In the genomic region with DNA sequence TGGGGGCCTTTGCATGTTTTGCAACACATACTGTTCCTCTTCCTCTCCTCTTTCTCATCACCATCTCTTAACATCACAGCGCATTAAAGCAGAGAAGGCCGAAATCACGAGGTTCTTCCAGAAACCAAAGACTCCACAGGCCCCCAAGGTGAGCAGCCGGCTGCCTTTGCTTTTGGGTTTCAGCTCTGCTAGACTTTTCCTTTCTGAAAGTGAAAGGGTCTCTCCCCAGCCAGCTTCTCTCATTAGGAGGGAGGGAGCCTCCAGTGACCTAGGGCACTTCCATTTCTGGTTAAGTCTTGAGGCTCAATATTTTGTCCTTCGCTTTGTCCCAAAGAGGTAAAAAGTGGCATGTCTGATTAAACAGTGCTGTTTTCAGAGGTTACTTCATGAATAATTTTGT, we compare ENCODE assay signal across 14 cellular contexts. TPM values are rescaled to one million over a fixed set of nuclear protein-coding genes. Genes with fewer than 3 reads are reported as not detected.
DNase-seq lines count a peak whose midpoint lies in the region; ATAC-seq and TF ChIP-seq lines count a peak whose summit lies in the region.
"Had no signal": no experiment of that assay in that cellular context is flagged by ENCODE, and none has a peak within 500 bp of the region (broad histone marks: within the 10 kb centered on the region; RNA-seq: fewer than 3 reads in every experiment).

No MANE protein-coding gene starts in this region.

- no peak overlapping the region for H3K18ac ChIP-seq in trophoblast cell (ENCODE audit: low read length)

- no peak overlapping the region for H3K4me3 ChIP-seq in HEK293 (ENCODE audit: low read depth, low read length)
- H3K4me3 ChIP-seq in trophoblast cell (ENCODE audit: low read depth, low read length) = no peak overlapping the region

- no peak overlapping the region for H4K8ac ChIP-seq in trophoblast cell (ENCODE audit: low read depth, low read length)

- H3K79me1 ChIP-seq in trophoblast cell (ENCODE audit: low read length) = no peaks in the 10 kb centered on the region

- H2AFZ ChIP-seq in trophoblast cell (ENCODE audit: insufficient read depth, low read length, poor library complexity) = no peak overlapping the region

- H3K36me3 Mint-ChIP-seq in activated naive CD4-positive, alpha-beta T cell treated with anti-CD3 and anti-CD28 coated beads, Interleukin-2, amount 10 ng/mL, durations not matched to agents 7 days and 5 days = peaks cover 29% of the 10 kb centered on the region
- peaks cover 29% of the 10 kb centered on the region for H3K36me3 Mint-ChIP-seq in activated naive CD4-positive, alpha-beta T cell treated with anti-CD3 and anti-CD28 coated beads for 36 hours (ENCODE audit: low read depth)

- no peaks in the 10 kb centered on the region for H3K9me3 Mint-ChIP-seq in activated naive CD4-positive, alpha-beta T cell treated with anti-CD3 and anti-CD28 coated beads, Interleukin-2, amount 10 ng/mL, durations not matched to agents 7 days and 5 days
- H3K9me3 Mint-ChIP-seq in activated naive CD4-positive, alpha-beta T cell treated with anti-CD3 and anti-CD28 coated beads for 36 hours = no peaks in the 10 kb centered on the region
- H3K9me3 Mint-ChIP-seq: CD4-positive, alpha-beta T cell had no signal

- H3K9me3 ChIP-seq in HEK293 (ENCODE audit: control insufficient read depth, insufficient read depth, low read depth, low read length) = no peaks in the 10 kb centered on the region
- no peaks in the 10 kb centered on the region for H3K9me3 ChIP-seq in trophoblast cell (ENCODE audit: insufficient read depth, low read depth, low read length)

- H2BK12ac ChIP-seq in trophoblast cell (ENCODE audit: low read length) = no peak overlapping the region

- no peak for DNase-seq in activated naive CD4-positive, alpha-beta T cell treated with anti-CD3 and anti-CD28 coated beads, Interleukin-2, amount 10 ng/mL, durations not matched to agents 7 days and 5 days
- DNase-seq in activated naive CD4-positive, alpha-beta T cell treated with anti-CD3 and anti-CD28 coated beads for 36 hours = no peak
- DNase-seq in RWPE1 (ENCODE audit: low spot score) = no peak
- no peak for DNase-seq in trophoblast cell
- no peak for DNase-seq in NCI-H1436 treated with DMSO at 0.1 percent for 48 hours (lab: John Stamatoyannopoulos, UW)
- DNase-seq: C1 segment of cervical spinal cord; Calu3; CD4-positive, alpha-beta T cell; DMS 273 treated with DMSO at 0.1 percent for 48 hours; HCEC 1CT had no signal

- no peak overlapping the region for H3K4ac ChIP-seq in trophoblast cell (ENCODE audit: low read depth, low read length)

- H3K27ac ChIP-seq in HEK293 (ENCODE audit: extremely low read depth, low read depth, low read length) (no peak overlapping the region), RWPE1 (peak overlapping the region; percentile 30; the same call in 1 of the 2 replicates), trophoblast cell (ENCODE audit: low read depth, low read length) (no peak overlapping the region)

- H3K23ac ChIP-seq in trophoblast cell (ENCODE audit: low read length) = no peak overlapping the region

- H3K4me3 Mint-ChIP-seq in activated naive CD4-positive, alpha-beta T cell treated with anti-CD3 and anti-CD28 coated beads, Interleukin-2, amount 10 ng/mL, durations not matched to agents 7 days and 5 days = no peak overlapping the region
- no peak overlapping the region for H3K4me3 Mint-ChIP-seq in activated naive CD4-positive, alpha-beta T cell treated with anti-CD3 and anti-CD28 coated beads for 36 hours
- H3K4me3 Mint-ChIP-seq: B cell; CD4-positive, alpha-beta T cell had no signal

- no peaks in the 10 kb centered on the region for H3K79me2 ChIP-seq in trophoblast cell (ENCODE audit: control insufficient read depth, insufficient read depth, low read length, poor library complexity)

- no peak overlapping the region for H4K91ac ChIP-seq in trophoblast cell (ENCODE audit: low read depth, low read length)

- H3K4me1 ChIP-seq in HEK293 (ENCODE audit: control insufficient read depth, insufficient read depth, low read length) (no peaks in the 10 kb centered on the region), trophoblast cell (ENCODE audit: control insufficient read depth in 1 of 2, insufficient read depth in 2 of 2, low read length in 2 of 2) (no peaks in the 10 kb centered on the region)

- TF ChIP-seq CTCF in HEK293 (tag by site-specific recombination; IDR thresholded peaks at IDR 0.05) (no peak), RWPE1 (conservative IDR thresholded peaks at IDR 0.05; ENCODE audit: low read depth) (no peak)

- intact Hi-C loops in activated naive CD4-positive, alpha-beta T cell treated with anti-CD3 and anti-CD28 coated beads for 36 hours (cut with micrococcal nuclease) = no loop called here

- no peaks in the 10 kb centered on the region for H3K27me3 Mint-ChIP-seq in activated naive CD4-positive, alpha-beta T cell treated with anti-CD3 and anti-CD28 coated beads, Interleukin-2, amount 10 ng/mL, durations not matched to agents 7 days and 5 days
- H3K27me3 Mint-ChIP-seq in activated naive CD4-positive, alpha-beta T cell treated with anti-CD3 and anti-CD28 coated beads for 36 hours (ENCODE audit: low read depth) = no peaks in the 10 kb centered on the region
- H3K27me3 Mint-ChIP-seq: B cell; CD4-positive, alpha-beta T cell had no signal

- peak overlapping the region; percentile 76 for H3K27ac Mint-ChIP-seq in activated naive CD4-positive, alpha-beta T cell treated with anti-CD3 and anti-CD28 coated beads, Interleukin-2, amount 10 ng/mL, durations not matched to agents 7 days and 5 days
- no peak overlapping the region for H3K27ac Mint-ChIP-seq in activated naive CD4-positive, alpha-beta T cell treated with anti-CD3 and anti-CD28 coated beads for 36 hours
- H3K27ac Mint-ChIP-seq: B cell; CD4-positive, alpha-beta T cell had no signal

- POLR2A ChIA-PET in HEK293 (lab: Yijun Ruan, JAX) (interaction anchor here (1.3 kb wide), 1 partner anchor 22 kb away, joined by 3 read pairs; a partner anchor contains a TSS), RWPE1 (lab: Yijun Ruan, JAX; ENCODE audit: low non-redundant PET) (no interaction called here)

- no peak overlapping the region for H3K14ac ChIP-seq in trophoblast cell (ENCODE audit: low read length)

- WGBS in trophoblast cell (ENCODE audit: extremely low coverage, insufficient coverage, insufficient read length) = no CpG with 5 or more reads among the region's 5 CpGs

- H3K4me2 ChIP-seq in trophoblast cell (ENCODE audit: low read length) = no peak overlapping the region

- ATAC-seq in GM21619 (IDR thresholded peaks at IDR 0.05; ENCODE audit: unreplicated experiment) = no peak
- ATAC-seq: HepG2 had no signal

- H2BK120ac ChIP-seq in trophoblast cell (ENCODE audit: insufficient read depth, low read length, poor library complexity) = no peak overlapping the region

- H4K12ac ChIP-seq in trophoblast cell (ENCODE audit: low read depth, low read length) = no peak overlapping the region

- H3K36me3 ChIP-seq in HEK293 (ENCODE audit: control insufficient read depth in 2 of 2, insufficient read depth in 1 of 2, low read length in 2 of 2) (peaks cover 67 to 83% of the 10 kb centered on the region in 2 experiments), trophoblast cell (ENCODE audit: control insufficient read depth in 1 of 2, insufficient read depth in 2 of 2, low read length in 2 of 2) (peaks cover 46 to 54% of the 10 kb centered on the region in 2 experiments)

- no peak overlapping the region for H2BK5ac ChIP-seq in trophoblast cell (ENCODE audit: low read depth, low read length, poor library complexity)

- no peak overlapping the region for H2AK5ac ChIP-seq in trophoblast cell (ENCODE audit: low read length)

- H3K4me1 Mint-ChIP-seq in activated naive CD4-positive, alpha-beta T cell treated with anti-CD3 and anti-CD28 coated beads, Interleukin-2, amount 10 ng/mL, durations not matched to agents 7 days and 5 days = peaks cover 12% of the 10 kb centered on the region
- peaks cover 4% of the 10 kb centered on the region for H3K4me1 Mint-ChIP-seq in activated naive CD4-positive, alpha-beta T cell treated with anti-CD3 and anti-CD28 coated beads for 36 hours (ENCODE audit: low read depth)
- H3K4me1 Mint-ChIP-seq: B cell had no signal

- CTCF ChIA-PET in activated naive CD4-positive, alpha-beta T cell treated with anti-CD3 and anti-CD28 coated beads, Interleukin-2, amount 10 ng/mL, durations not matched to agents 7 days and 5 days (lab: Charles Lee) = no interaction called here
- CTCF ChIA-PET in activated naive CD4-positive, alpha-beta T cell treated with anti-CD3 and anti-CD28 coated beads for 36 hours (lab: Charles Lee) = interaction anchor here (2.0 kb wide), 1 partner anchor 10 kb away, joined by 4 read pairs; no protein-coding TSS in a partner anchor
- CTCF ChIA-PET in HEK293 (lab: Yijun Ruan, JAX) = interaction anchor here (0.6 to 1.0 kb wide), 4 partner anchors 8 to 157 kb away, joined by 3 to 4 read pairs (median 3); no protein-coding TSS in a partner anchor
- CTCF ChIA-PET in RWPE1 (lab: Yijun Ruan, JAX) = interaction anchor here (0.6 kb wide), 2 partner anchors 16 to 284 kb away, joined by 4 to 5 read pairs; no protein-coding TSS in a partner anchor

- H3K9ac ChIP-seq in trophoblast cell (ENCODE audit: low read length) = no peak overlapping the region

- H3K27me3 ChIP-seq in trophoblast cell (ENCODE audit: insufficient read depth, low read length) = no peaks in the 10 kb centered on the region

TF ChIP-seq in HEK293, 187 proteins besides CTCF, POLR2A, EP300 and RAD21:
- TF ChIP-seq PRDM1 (tag by site-specific recombination; IDR thresholded peaks at IDR 0.05) = peak; percentile 66; the same call in 1 of the 2 replicates
- TF ChIP-seq YY1 (tag by site-specific recombination; IDR thresholded peaks at IDR 0.05) = no peak

RNA-seq across cellular contexts. Expression of a gene that starts 21.3 kb away (rescaled TPM):
- 10 to 100 TPM; 57.3 to 65.1 TPM for total RNA-seq in activated naive CD4-positive, alpha-beta T cell treated with anti-CD3 and anti-CD28 coated beads for 36 hours
- polyA plus RNA-seq in trophoblast cell (2013) = 27.6 and 28.9 TPM in 2 replicates

RNA-seq across cellular contexts. Expression of a gene that starts 23.4 kb away (rescaled TPM):
- total RNA-seq in activated naive CD4-positive, alpha-beta T cell treated with anti-CD3 and anti-CD28 coated beads for 36 hours = 10 to 100 TPM; 31.7 to 32.1 TPM
- polyA plus RNA-seq in trophoblast cell (2013) = 134 and 142 TPM in 2 replicates

RNA-seq across cellular contexts. Expression of a gene that starts 33.9 kb away (rescaled TPM):
- total RNA-seq in activated naive CD4-positive, alpha-beta T cell treated with anti-CD3 and anti-CD28 coated beads for 36 hours = 10 to 100 TPM; 28.7 to 36.2 TPM
- 41.6 and 44.8 TPM in 2 replicates for polyA plus RNA-seq in trophoblast cell (2013)

RNA-seq across cellular contexts. Expression of a gene that starts 48.4 kb away (rescaled TPM):
- 10 to 100 TPM; 43.0 to 43.5 TPM for total RNA-seq in activated naive CD4-positive, alpha-beta T cell treated with anti-CD3 and anti-CD28 coated beads for 36 hours
- polyA plus RNA-seq in trophoblast cell (2013) = 48.0 and 49.8 TPM in 2 replicates
